ENCODE assay signal across 23 cellular contexts in the genomic region with DNA sequence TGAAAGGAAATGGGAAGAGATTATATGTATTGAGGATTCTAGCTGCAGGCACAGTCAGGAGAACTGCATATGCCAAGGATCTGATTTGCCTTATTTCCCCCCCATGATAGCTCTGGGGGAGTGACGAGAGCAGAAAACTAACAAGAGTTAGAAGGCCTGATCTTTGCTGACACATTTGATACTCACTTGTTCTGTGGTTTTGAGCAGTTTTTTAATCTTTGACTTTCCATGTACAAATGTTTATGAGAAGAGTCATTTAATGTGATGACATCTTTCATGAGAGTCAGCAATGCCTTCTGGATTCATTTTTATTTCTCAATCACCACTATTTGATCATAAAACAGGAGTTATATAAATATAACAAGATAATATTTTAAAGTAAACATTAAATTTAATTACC. TPM values are rescaled to one million over a fixed set of nuclear protein-coding genes. Genes with fewer than 3 reads are reported as not detected.
DNase-seq lines count a peak whose midpoint lies in the region; ATAC-seq and TF ChIP-seq lines count a peak whose summit lies in the region.
"Had no signal": no experiment of that assay in that cellular context is flagged by ENCODE, and none has a peak within 500 bp of the region (broad histone marks: within the 10 kb centered on the region; RNA-seq: fewer than 3 reads in every experiment).

No MANE protein-coding gene starts in this region.

- H3K27ac ChIP-seq in RWPE2 (ENCODE audit: poor library complexity, severe bottlenecking) (peak overlapping the region; percentile 66), fibroblast of lung (ENCODE audit: insufficient read depth, low read length) (peak overlapping the region; percentile 8)
- H3K27ac ChIP-seq: gastroesophageal sphincter, lower lobe of right lung had no signal

- peaks cover 11% of the 10 kb centered on the region for H3K9me3 Mint-ChIP-seq in activated T-cell treated with anti-CD3 and anti-CD28 coated beads, Interleukin-2, amount 50 U/mL, for 24 hours
- H3K9me3 Mint-ChIP-seq: type B pancreatic cell had no signal

- no peaks in the 10 kb centered on the region for H3K36me3 ChIP-seq in RWPE2 (ENCODE audit: low read depth)
- no peaks in the 10 kb centered on the region for H3K36me3 ChIP-seq in fibroblast of lung (ENCODE audit: control insufficient read depth, insufficient read depth, low read length)
- H3K36me3 ChIP-seq: gastroesophageal sphincter, lower lobe of right lung had no signal

- no peak overlapping the region for H3K4me3 Mint-ChIP-seq in activated T-cell treated with anti-CD3 and anti-CD28 coated beads, Interleukin-2, amount 50 U/mL, for 24 hours
- H3K4me3 Mint-ChIP-seq: activated CD8-positive, alpha-beta memory T cell treated with anti-CD3 and anti-CD28 coated beads, Interleukin-2, amount 10 ng/mL, durations not matched to agents 7 days and 5 days; CD4-positive, alpha-beta memory T cell; natural killer cell; T-helper 1 cell treated with Interleukin-12 subunit alpha and Interleukin-12 subunit beta and Interleukin-4 antibody, amounts not matched to agents 30 μg/mL and 1 μg/mL, for 36 hours; type B pancreatic cell had no signal

- H2AFZ ChIP-seq in fibroblast of lung (ENCODE audit: low read length), result no peak overlapping the region

- no peak overlapping the region for H3K27ac Mint-ChIP-seq in activated T-cell treated with anti-CD3 and anti-CD28 coated beads, Interleukin-2, amount 50 U/mL, for 24 hours
- H3K27ac Mint-ChIP-seq: activated CD8-positive, alpha-beta memory T cell treated with anti-CD3 and anti-CD28 coated beads, Interleukin-2, amount 10 ng/mL, durations not matched to agents 7 days and 5 days; natural killer cell; T-helper 1 cell treated with Interleukin-12 subunit alpha and Interleukin-12 subunit beta and Interleukin-4 antibody, amounts not matched to agents 30 μg/mL and 1 μg/mL, for 36 hours; type B pancreatic cell had no signal

- H3K9me3 ChIP-seq in RWPE2 (ENCODE audit: severe bottlenecking), result peaks cover 2% of the 10 kb centered on the region
- H3K9me3 ChIP-seq in fibroblast of lung (ENCODE audit: control insufficient read depth, insufficient read depth, low read depth, low read length), result no peaks in the 10 kb centered on the region

- H3K4me3 ChIP-seq in RWPE2 (ENCODE audit: severe bottlenecking) (no peak overlapping the region), fibroblast of lung (replicated peaks in 1 of 4; ENCODE audit: control extremely low read depth in 1 of 4, insufficient read depth in 1 of 4, low read depth in 3 of 4, low read length in 4 of 4) (no peak overlapping the region)
- H3K4me3 ChIP-seq: gastroesophageal sphincter, lower lobe of right lung had no signal

- no peaks in the 10 kb centered on the region for H3K4me1 Mint-ChIP-seq in activated T-cell treated with anti-CD3 and anti-CD28 coated beads, Interleukin-2, amount 50 U/mL, for 24 hours (ENCODE audit: low read depth)
- H3K4me1 Mint-ChIP-seq: activated CD8-positive, alpha-beta memory T cell treated with anti-CD3 and anti-CD28 coated beads, Interleukin-2, amount 10 ng/mL, durations not matched to agents 7 days and 5 days; CD4-positive, alpha-beta memory T cell; natural killer cell had no signal

- no peak overlapping the region for H3K9ac ChIP-seq in fibroblast of lung (ENCODE audit: insufficient read depth, low read length)

- peaks cover 22% of the 10 kb centered on the region for H3K4me1 ChIP-seq in RWPE2 (ENCODE audit: insufficient read depth, poor library complexity, severe bottlenecking)
- peaks cover 10% of the 10 kb centered on the region for H3K4me1 ChIP-seq in fibroblast of lung (ENCODE audit: control insufficient read depth, extremely low read depth, insufficient read depth, low read length)
- H3K4me1 ChIP-seq: gastroesophageal sphincter, lower lobe of right lung had no signal

- no peak for TF ChIP-seq CTCF in RWPE2 (IDR thresholded peaks at IDR 0.05; ENCODE audit: poor library complexity, severe bottlenecking)
- no peak for TF ChIP-seq CTCF in fibroblast of lung (conservative IDR thresholded peaks at IDR 0.05 in 1 of 2, IDR thresholded peaks at IDR 0.05 in 1 of 2; ENCODE audit: low read depth in 1 of 2, low read length in 2 of 2)

- DNase-seq in GM04503 (ENCODE audit: low read depth) (peak; percentile 71), RWPE2 (ENCODE audit: low spot score) (no peak), fibroblast of lung (ENCODE audit: low read depth in 2 of 2) (peak; percentile 60 to 79), renal cortical epithelial cell (ENCODE audit: low read depth) (peak; percentile 68)
- no peak for DNase-seq in activated T-cell treated with anti-CD3 and anti-CD28 coated beads, Interleukin-2, amount 50 U/mL, for 24 hours
- DNase-seq: activated CD8-positive, alpha-beta memory T cell treated with anti-CD3 and anti-CD28 coated beads, Interleukin-2, amount 10 ng/mL, durations not matched to agents 7 days and 5 days; activated gamma-delta T cell treated with Interleukin-2 at 50 U/mL for 16 hours; CD4-positive, alpha-beta memory T cell; DND-41; Karpas-422; lower lobe of right lung; natural killer cell; NCI-H1436 treated with DMSO at 0.1 percent for 48 hours; Right ventricle myocardium superior; stimulated activated naive CD4-positive, alpha-beta T cell treated with Interleukin-2 at 50 U/mL for 16 hours had no signal

- no peak overlapping the region for H3K4me2 ChIP-seq in fibroblast of lung (ENCODE audit: extremely low read depth, insufficient read depth, low read length)

- no peaks in the 10 kb centered on the region for H3K79me2 ChIP-seq in fibroblast of lung (ENCODE audit: control insufficient read depth, insufficient read depth, low read length)

- H4K20me1 ChIP-seq in fibroblast of lung (ENCODE audit: control insufficient read depth, extremely low read depth, insufficient read depth, low read length), result no peaks in the 10 kb centered on the region

- H3K36me3 Mint-ChIP-seq in activated T-cell treated with anti-CD3 and anti-CD28 coated beads, Interleukin-2, amount 50 U/mL, for 24 hours (ENCODE audit: low read depth), result no peaks in the 10 kb centered on the region
- H3K36me3 Mint-ChIP-seq: activated CD8-positive, alpha-beta memory T cell treated with anti-CD3 and anti-CD28 coated beads, Interleukin-2, amount 10 ng/mL, durations not matched to agents 7 days and 5 days; CD4-positive, alpha-beta memory T cell; type B pancreatic cell had no signal

- H3K27me3 ChIP-seq in RWPE2 (ENCODE audit: insufficient read depth, poor library complexity, severe bottlenecking) (no peaks in the 10 kb centered on the region), fibroblast of lung (ENCODE audit: control insufficient read depth, insufficient read depth, low read length) (no peaks in the 10 kb centered on the region)
- H3K27me3 ChIP-seq: gastroesophageal sphincter had no signal

- ATAC-seq in RWPE2 (ENCODE audit: low read depth) (peak; percentile 98), GM21619 (IDR thresholded peaks at IDR 0.05; ENCODE audit: unreplicated experiment) (no peak), GM19324 (IDR thresholded peaks at IDR 0.05; ENCODE audit: low FRiP score, unreplicated experiment) (no peak), GM18858 (IDR thresholded peaks at IDR 0.05; ENCODE audit: unreplicated experiment) (no peak)
- ATAC-seq: activated CD4-positive, CD25-positive, alpha-beta regulatory T cell treated with anti-CD3 and anti-CD28 coated beads, Interleukin-2, amount 50 U/mL, for 24 hours; activated CD8-positive, alpha-beta memory T cell treated with anti-CD3 and anti-CD28 coated beads, Interleukin-2, amount 10 ng/mL, durations not matched to agents 7 days and 5 days; gastroesophageal sphincter; lower lobe of right lung; natural killer cell had no signal

- no peaks in the 10 kb centered on the region for H3K27me3 Mint-ChIP-seq in activated T-cell treated with anti-CD3 and anti-CD28 coated beads, Interleukin-2, amount 50 U/mL, for 24 hours
- H3K27me3 Mint-ChIP-seq: activated CD8-positive, alpha-beta memory T cell treated with anti-CD3 and anti-CD28 coated beads, Interleukin-2, amount 10 ng/mL, durations not matched to agents 7 days and 5 days; type B pancreatic cell had no signal

RNA-seq across cellular contexts. Expression of a gene that starts 12.7 kb away (rescaled TPM):
- total RNA-seq in fibroblast of lung, result 1.0 and 3.0 TPM in 2 replicates
- 6.7 and 15.6 TPM in 2 replicates for polyA plus RNA-seq in fibroblast of lung
- polyA plus RNA-seq in fibroblast of lung (2012), result 4.2 and 9.0 TPM in 2 replicates
- 5.5 and 14.0 TPM in 2 replicates for polyA minus RNA-seq in fibroblast of lung (ENCODE audit: low replicate concordance)
- total RNA-seq in renal cortical epithelial cell, result 0.25 and 28.0 TPM in 2 replicates
- total RNA-seq: activated CD8-positive, alpha-beta memory T cell treated with anti-CD3 and anti-CD28 coated beads, Interleukin-2, amount 10 ng/mL, durations not matched to agents 7 days and 5 days; CD4-positive, alpha-beta memory T cell; gastroesophageal sphincter; lower lobe of right lung; natural killer cell; posterior vena cava; Right ventricle myocardium superior had no signal
- polyA plus RNA-seq: CD4-positive, alpha-beta memory T cell had no signal

RNA-seq across cellular contexts. Expression of a gene that starts 59.8 kb away (rescaled TPM):
- total RNA-seq in fibroblast of lung (not detected in 2 replicates), renal cortical epithelial cell (not detected in 2 replicates)
- not detected in 2 replicates for polyA plus RNA-seq in fibroblast of lung
- not detected in 2 replicates for polyA plus RNA-seq in fibroblast of lung (2012)
- not detected in 2 replicates for polyA minus RNA-seq in fibroblast of lung (ENCODE audit: low replicate concordance)
- total RNA-seq: activated CD8-positive, alpha-beta memory T cell treated with anti-CD3 and anti-CD28 coated beads, Interleukin-2, amount 10 ng/mL, durations not matched to agents 7 days and 5 days; CD4-positive, alpha-beta memory T cell; gastroesophageal sphincter; natural killer cell; posterior vena cava; Right ventricle myocardium superior had no signal
- polyA plus RNA-seq: CD4-positive, alpha-beta memory T cell had no signal

Comparison
In these comparisons a context has a peak if more than half of its experiments do, and no peak if none do; other contexts are left out.
1. DNase-seq: peak in GM04503 (single experiment), fibroblast of lung (2 of 2) and renal cortical epithelial cell (single experiment); none in RWPE2 (single experiment) and activated T-cell treated with anti-CD3 and anti-CD28 coated beads, Interleukin-2, amount 50 U/mL, for 24 hours (single experiment).